ENCODE assay signal across 34 cellular contexts in genomic region chr12:109246221-109246620, GRCh38.
"Had no signal": no experiment of that assay in that cellular context is flagged by ENCODE, and none has a peak within 500 bp of the region (broad histone marks: within the 10 kb centered on the region; RNA-seq: fewer than 3 reads in every experiment).

No MANE protein-coding gene starts in this region.

- H3K4me1 ChIP-seq: breast epithelium had no signal

- H3K27ac ChIP-seq: adrenal gland, body of pancreas, brain microvascular endothelial cell, breast epithelium, VCaP had no signal

- H3K27me3 ChIP-seq: adrenal gland, body of pancreas, brain microvascular endothelial cell, breast epithelium had no signal

- FAIRE-seq: astrocyte, TTC549 had no signal

- H3K9me3 ChIP-seq: adrenal gland, body of pancreas, breast epithelium had no signal

- H3K4me1 Mint-ChIP-seq: activated B cell treated with CpG ODN at 0.5 μM for 24 hours, T-cell had no signal

- H3K4me3 ChIP-seq: adrenal gland, body of pancreas, breast epithelium had no signal

- DNase-seq: activated B cell treated with CpG ODN at 0.5 μM for 24 hours; activated CD4-positive, alpha-beta memory T cell treated with anti-CD3 and anti-CD28 coated beads, Interleukin-2, amount 10 ng/mL, durations not matched to agents 7 days and 5 days; activated CD4-positive, alpha-beta T cell treated with anti-CD3 and anti-CD28 coated beads for 1 hour; activated CD4-positive, alpha-beta T cell treated with anti-CD3 and anti-CD28 coated beads for 36 hours; activated CD4-positive, alpha-beta T cell treated with anti-CD3 and anti-CD28 coated beads for 48 hours; activated CD4-positive, alpha-beta T cell treated with anti-CD3 and anti-CD28 coated beads, Interleukin-2, amount 10 ng/mL, durations not matched to agents 7 days and 5 days; activated CD4-positive, alpha-beta T cell treated with anti-CD3 and anti-CD28 coated beads, Interleukin-2, amount 50 U/mL, for 48 hours; activated CD8-positive, alpha-beta memory T cell treated with anti-CD3 and anti-CD28 coated beads for 24 hours; activated CD8-positive, alpha-beta memory T cell treated with anti-CD3 and anti-CD28 coated beads, Interleukin-2, amount 10 ng/mL, durations not matched to agents 7 days and 5 days; activated CD8-positive, alpha-beta memory T cell treated with anti-CD3 and anti-CD28 coated beads, Interleukin-2, amount 50 U/mL, for 48 hours; activated CD8-positive, alpha-beta T cell treated with anti-CD3 and anti-CD28 coated beads, Interleukin-2, amount 10 ng/mL, durations not matched to agents 7 days and 5 days; activated effector memory CD4-positive, alpha-beta T cell treated with Interleukin-2 at 50 U/mL for 16 hours; activated gamma-delta T cell; activated naive CD4-positive, alpha-beta T cell treated with anti-CD3 and anti-CD28 coated beads, Interleukin-2, amount 50 U/mL, for 16 hours; activated naive CD4-positive, alpha-beta T cell treated with Interleukin-2 at 50 U/mL for 16 hours; activated naive CD8-positive, alpha-beta T cell treated with anti-CD3 and anti-CD28 coated beads for 36 hours; activated T-cell treated with anti-CD3 and anti-CD28 coated beads, Interleukin-2, amount 50 U/mL, for 24 hours; activated T-cell treated with anti-CD3 and anti-CD28 coated beads, Interleukin-2, amount 50 U/mL, for 48 hours; adrenal gland; amniotic stem cell; aorta; body of pancreas; brain microvascular endothelial cell; central memory CD4-positive, alpha-beta T cell; T-cell; T-helper 2 cell; T-helper 9 cell had no signal

- H3K9me3 Mint-ChIP-seq: activated B cell treated with CpG ODN at 0.5 μM for 24 hours; activated CD4-positive, alpha-beta memory T cell treated with anti-CD3 and anti-CD28 coated beads, Interleukin-2, amount 10 ng/mL, durations not matched to agents 7 days and 5 days; activated CD4-positive, alpha-beta T cell treated with anti-CD3 and anti-CD28 coated beads, Interleukin-2, amount 10 ng/mL, durations not matched to agents 7 days and 5 days; activated naive CD4-positive, alpha-beta T cell treated with anti-CD3 and anti-CD28 coated beads, Interleukin-2, amount 50 U/mL, for 72 hours; activated naive CD8-positive, alpha-beta T cell treated with anti-CD3 and anti-CD28 coated beads for 36 hours; activated T-cell treated with anti-CD3 and anti-CD28 coated beads, Interleukin-2, amount 50 U/mL, for 24 hours; activated T-helper 2 cell treated with anti-CD3 and anti-CD28 coated beads, Interferon-gamma antibody, Interleukin-2, Interleukin-4, amounts not matched to agents 10 μg/mL and 5 μg/mL and 100 μg/mL, durations not matched to agents 14 hours and 24 hours and 36 hours; T-cell; T-helper 2 cell treated with Interferon-gamma antibody and Interleukin-4, amounts not matched to agents 5 μg/mL and 100 μg/mL, for 36 hours had no signal

- H3K27ac Mint-ChIP-seq: activated B cell treated with CpG ODN at 0.5 μM for 24 hours; activated CD4-positive, alpha-beta memory T cell treated with anti-CD3 and anti-CD28 coated beads, Interleukin-2, amount 10 ng/mL, durations not matched to agents 7 days and 5 days; activated CD4-positive, alpha-beta T cell treated with anti-CD3 and anti-CD28 coated beads for 36 hours; activated CD4-positive, alpha-beta T cell treated with anti-CD3 and anti-CD28 coated beads, Interleukin-2, amount 10 ng/mL, durations not matched to agents 7 days and 5 days; activated CD8-positive, alpha-beta memory T cell treated with anti-CD3 and anti-CD28 coated beads, Interleukin-2, amount 10 ng/mL, durations not matched to agents 7 days and 5 days; activated CD8-positive, alpha-beta T cell treated with anti-CD3 and anti-CD28 coated beads, Interleukin-2, amount 10 ng/mL, durations not matched to agents 7 days and 5 days; activated naive CD4-positive, alpha-beta T cell treated with anti-CD3 and anti-CD28 coated beads, Interleukin-2, amount 50 U/mL, for 72 hours; activated naive CD8-positive, alpha-beta T cell treated with anti-CD3 and anti-CD28 coated beads for 36 hours; activated T-cell treated with anti-CD3 and anti-CD28 coated beads, Interleukin-2, amount 50 U/mL, for 24 hours; activated T-helper 2 cell treated with anti-CD3 and anti-CD28 coated beads, Interferon-gamma antibody, Interleukin-2, Interleukin-4, amounts not matched to agents 10 μg/mL and 5 μg/mL and 100 μg/mL, durations not matched to agents 14 hours and 24 hours and 36 hours; T-cell; T-helper 2 cell treated with Interferon-gamma antibody and Interleukin-4, amounts not matched to agents 5 μg/mL and 100 μg/mL, for 36 hours had no signal

- H3K36me3 ChIP-seq: brain microvascular endothelial cell had no signal

- H3K27me3 Mint-ChIP-seq: activated B cell treated with CpG ODN at 0.5 μM for 24 hours; activated CD4-positive, alpha-beta memory T cell treated with anti-CD3 and anti-CD28 coated beads, Interleukin-2, amount 10 ng/mL, durations not matched to agents 7 days and 5 days; activated CD4-positive, alpha-beta T cell treated with anti-CD3 and anti-CD28 coated beads for 36 hours; activated CD4-positive, alpha-beta T cell treated with anti-CD3 and anti-CD28 coated beads, Interleukin-2, amount 10 ng/mL, durations not matched to agents 7 days and 5 days; activated CD8-positive, alpha-beta memory T cell treated with anti-CD3 and anti-CD28 coated beads, Interleukin-2, amount 10 ng/mL, durations not matched to agents 7 days and 5 days; activated naive CD8-positive, alpha-beta T cell treated with anti-CD3 and anti-CD28 coated beads for 36 hours; activated T-cell treated with anti-CD3 and anti-CD28 coated beads, Interleukin-2, amount 50 U/mL, for 24 hours; T-cell had no signal

- H3K4me3 Mint-ChIP-seq: activated B cell treated with CpG ODN at 0.5 μM for 24 hours; activated CD4-positive, alpha-beta memory T cell treated with anti-CD3 and anti-CD28 coated beads, Interleukin-2, amount 10 ng/mL, durations not matched to agents 7 days and 5 days; activated CD4-positive, alpha-beta T cell treated with anti-CD3 and anti-CD28 coated beads for 36 hours; activated CD4-positive, alpha-beta T cell treated with anti-CD3 and anti-CD28 coated beads, Interleukin-2, amount 10 ng/mL, durations not matched to agents 7 days and 5 days; activated CD8-positive, alpha-beta memory T cell treated with anti-CD3 and anti-CD28 coated beads, Interleukin-2, amount 10 ng/mL, durations not matched to agents 7 days and 5 days; activated CD8-positive, alpha-beta T cell treated with anti-CD3 and anti-CD28 coated beads, Interleukin-2, amount 10 ng/mL, durations not matched to agents 7 days and 5 days; activated naive CD8-positive, alpha-beta T cell treated with anti-CD3 and anti-CD28 coated beads for 36 hours; activated T-cell treated with anti-CD3 and anti-CD28 coated beads, Interleukin-2, amount 50 U/mL, for 24 hours; T-cell; T-helper 2 cell treated with Interferon-gamma antibody and Interleukin-4, amounts not matched to agents 5 μg/mL and 100 μg/mL, for 36 hours had no signal
